32 cellular contexts compared by ENCODE assay signal in genomic region chr11:104200688-104201087, GRCh38. TPM values are rescaled to one million over a fixed set of nuclear protein-coding genes. Genes with fewer than 3 reads are reported as not detected.
"Had no signal": no experiment of that assay in that cellular context is flagged by ENCODE, and none has a peak within 500 bp of the region (broad histone marks: within the 10 kb centered on the region; RNA-seq: fewer than 3 reads in every experiment).

No MANE protein-coding gene starts in this region.

- H3K4me3 ChIP-seq: adrenal gland, ascending aorta, body of pancreas, breast epithelium, cardiac muscle cell had no signal

- DNase-seq: activated effector memory CD4-positive, alpha-beta T cell treated with anti-CD3 and anti-CD28 coated beads, Interleukin-2, amount 50 U/mL, for 16 hours; activated effector memory CD4-positive, alpha-beta T cell treated with Interleukin-2 at 50 U/mL for 16 hours; activated gamma-delta T cell; activated gamma-delta T cell treated with Interleukin-2 at 50 U/mL for 16 hours; activated naive CD4-positive, alpha-beta T cell; activated naive CD4-positive, alpha-beta T cell treated with anti-CD3 and anti-CD28 coated beads for 36 hours; activated naive CD4-positive, alpha-beta T cell treated with anti-CD3 and anti-CD28 coated beads, Interleukin-2, amount 10 ng/mL, durations not matched to agents 7 days and 5 days; activated naive CD4-positive, alpha-beta T cell treated with anti-CD3 and anti-CD28 coated beads, Interleukin-2, amount 50 U/mL, for 16 hours; activated naive CD4-positive, alpha-beta T cell treated with Interleukin-2 at 50 U/mL for 16 hours; activated naive CD8-positive, alpha-beta T cell treated with anti-CD3 and anti-CD28 coated beads for 36 hours; activated naive CD8-positive, alpha-beta T cell treated with anti-CD3 and anti-CD28 coated beads, Interleukin-2, amount 10 ng/mL, durations not matched to agents 7 days and 5 days; activated naive CD8-positive, alpha-beta T cell treated with anti-CD3 and anti-CD28 coated beads, Interleukin-2, amount 50 U/mL, for 24 hours; activated T-cell treated with anti-CD3 and anti-CD28 coated beads, Interleukin-2, amount 50 U/mL, for 4 hours; activated T-cell treated with anti-CD3 and anti-CD28 coated beads, Interleukin-2, amount 50 U/mL, for 48 hours; activated T-cell treated with anti-CD3 and anti-CD28 coated beads, Interleukin-2, amount 50 U/mL, for 72 hours; adrenal gland; amniotic stem cell; amygdala; anterior cingulate cortex; aorta; body of pancreas; brain microvascular endothelial cell; caudate nucleus; central memory CD4-positive, alpha-beta T cell; cerebellar nuclear complex had no signal

- H3K9me3 ChIP-seq: adrenal gland, ascending aorta, body of pancreas, breast epithelium had no signal

- ATAC-seq: activated naive CD4-positive, alpha-beta T cell treated with anti-CD3 and anti-CD28 coated beads, Interleukin-2, amount 50 U/mL, for 72 hours; activated naive CD8-positive, alpha-beta T cell treated with anti-CD3 and anti-CD28 coated beads, Interleukin-2, amount 50 U/mL, for 24 hours; activated T-cell treated with anti-CD3 and anti-CD28 coated beads, Interleukin-2, amount 50 U/mL, for 4 hours; activated T-cell treated with anti-CD3 and anti-CD28 coated beads, Interleukin-2, amount 50 U/mL, for 72 hours; activated T-helper 17 cell treated with anti-CD3 and anti-CD28 coated beads, Interleukin-2, amount 50 U/mL, for 72 hours; body of pancreas had no signal

- H3K27ac ChIP-seq: adrenal gland, ascending aorta, body of pancreas, brain microvascular endothelial cell, breast epithelium, cardiac muscle cell had no signal

- H3K36me3 ChIP-seq: adrenal gland, ascending aorta, brain microvascular endothelial cell, breast epithelium, cardiac muscle cell had no signal

- H3K27me3 ChIP-seq: adrenal gland, ascending aorta, body of pancreas, brain microvascular endothelial cell, breast epithelium, cardiac muscle cell had no signal

- H3K4me1 ChIP-seq: adrenal gland, ascending aorta, body of pancreas, breast epithelium had no signal

RNA-seq across cellular contexts. Expression of gene PDGFD, which starts 36.7 kb away (rescaled TPM):
- total RNA-seq: activated naive CD4-positive, alpha-beta T cell treated with anti-CD3 and anti-CD28 coated beads for 36 hours; activated naive CD4-positive, alpha-beta T cell treated with anti-CD3 and anti-CD28 coated beads, Interleukin-2, amount 50 U/mL, for 72 hours; activated naive CD8-positive, alpha-beta T cell treated with anti-CD3 and anti-CD28 coated beads for 36 hours; activated T-helper 1 cell treated with anti-CD3 and anti-CD28 coated beads, Interleukin-12 subunit alpha, Interleukin-12 subunit beta, Interleukin-2, Interleukin-4 antibody, amounts not matched to agents 30 ng/mL and 10 ng/mL and 1 ng/mL, durations not matched to agents 14 hours and 24 hours and 36 hours; activated T-helper 17 cell treated with anti-CD3 and anti-CD28 coated beads, Interleukin-2, amount 50 U/mL, for 72 hours; activated T-helper 2 cell treated with anti-CD3 and anti-CD28 coated beads, Interferon-gamma antibody, Interleukin-2, Interleukin-4, amounts not matched to agents 10 μg/mL and 5 μg/mL and 100 μg/mL, durations not matched to agents 14 hours and 24 hours and 36 hours had no signal
